Comparison of ENCODE assay signal across 25 cellular contexts in the genomic region with DNA sequence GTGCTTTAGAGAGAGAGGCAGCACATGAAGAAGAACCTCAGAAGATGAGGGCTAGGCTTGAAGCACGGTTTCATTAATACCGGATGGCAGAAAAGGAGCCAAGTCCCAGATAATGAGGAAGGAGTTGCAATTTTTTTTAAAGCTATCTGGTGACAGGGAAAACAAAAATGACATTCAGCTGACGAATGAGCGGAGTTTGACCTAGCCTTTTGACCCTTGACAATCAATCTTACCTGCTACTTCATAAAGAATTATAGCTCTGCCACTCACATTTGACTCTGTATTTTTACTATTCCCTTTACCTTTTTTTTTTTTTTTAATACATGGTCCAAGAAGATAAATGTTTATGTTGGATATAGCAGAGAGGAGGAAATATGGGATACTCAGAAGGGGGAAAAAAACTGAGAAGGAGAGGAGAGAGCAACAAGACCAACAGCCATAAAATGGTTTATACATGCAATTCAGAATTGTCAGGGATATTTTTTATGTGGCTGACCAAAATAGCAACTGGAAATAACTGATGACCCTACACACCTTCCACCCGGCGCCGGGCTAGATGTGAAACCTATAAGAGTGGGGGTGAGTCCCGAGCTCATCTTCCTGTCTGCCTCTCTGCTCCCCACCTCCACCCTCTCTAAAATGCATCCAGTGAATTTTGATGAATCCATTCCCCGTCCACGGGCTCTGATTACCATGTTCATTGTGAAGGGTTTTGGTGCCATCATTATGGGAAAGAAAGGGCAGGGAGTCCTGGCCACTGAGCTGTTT.
DNase-seq lines count a peak whose midpoint lies in the region; FAIRE-seq and TF ChIP-seq lines count a peak whose summit lies in the region.
"Had no signal": no experiment of that assay in that cellular context is flagged by ENCODE, and none has a peak within 500 bp of the region (broad histone marks: within the 10 kb centered on the region; RNA-seq: fewer than 3 reads in every experiment).

No MANE protein-coding gene starts in this region.

- no peak for TF ChIP-seq CTCF in MCF 10A (IDR thresholded peaks at IDR 0.05; ENCODE audit: unreplicated experiment)

- H3K36me3 ChIP-seq in mesendoderm (ENCODE audit: control insufficient read depth, insufficient read depth, low read length), result no peaks in the 10 kb centered on the region
- no peaks in the 10 kb centered on the region for H3K36me3 ChIP-seq in small intestine (ENCODE audit: control insufficient read depth in 2 of 2, insufficient read depth in 2 of 2, low read length in 2 of 2)

- H3K4me3 ChIP-seq in mesendoderm (ENCODE audit: low read length) (no peak overlapping the region), small intestine (ENCODE audit: low read depth in 1 of 2, low read length in 2 of 2) (no peak overlapping the region)
- H3K4me3 ChIP-seq: A549 had no signal

- peaks cover 71% of the 10 kb centered on the region for H3K27me3 Mint-ChIP-seq in MCF 10A (ENCODE audit: insufficient read depth, unreplicated experiment)

- H3K4me3 Mint-ChIP-seq in MCF 10A (ENCODE audit: unreplicated experiment), result no peak overlapping the region
- H3K4me3 Mint-ChIP-seq: CD4-positive, alpha-beta memory T cell had no signal

- H2BK5ac ChIP-seq in mesendoderm (ENCODE audit: low read length), result no peak overlapping the region

- H2BK15ac ChIP-seq in mesendoderm (replicated peaks; ENCODE audit: low read depth), result no peak overlapping the region

- peak overlapping the region; percentile 64 for H3K18ac ChIP-seq in mesendoderm (ENCODE audit: low read length)

- H3K4me1 ChIP-seq in mesendoderm (ENCODE audit: control insufficient read depth, low read depth, low read length) (peaks cover 4% of the 10 kb centered on the region), small intestine (ENCODE audit: control insufficient read depth in 2 of 2, insufficient read depth in 1 of 2, low read depth in 1 of 2, low read length in 1 of 2) (peaks cover 5 to 11% of the 10 kb centered on the region in 2 donors)
- H3K4me1 ChIP-seq: A549 had no signal

- H3K27ac ChIP-seq in mesendoderm (ENCODE audit: low read depth, low read length) (no peak overlapping the region), small intestine (ENCODE audit: low read depth in 1 of 2, low read length in 1 of 2) (peak overlapping the region in 1 of 2 donors; percentile 49)
- H3K27ac ChIP-seq: A549, HL-60 had no signal

- H3K27ac Mint-ChIP-seq in MCF 10A (ENCODE audit: low read depth, unreplicated experiment), result no peak overlapping the region
- H3K27ac Mint-ChIP-seq: CD4-positive, alpha-beta memory T cell had no signal

- H3K79me1 ChIP-seq in mesendoderm (ENCODE audit: low read length), result no peaks in the 10 kb centered on the region

- no peak overlapping the region for H4K8ac ChIP-seq in mesendoderm (ENCODE audit: low read depth, low read length)

- H3K23ac ChIP-seq in mesendoderm (ENCODE audit: low read length), result no peak overlapping the region

- H3K36me3 Mint-ChIP-seq in MCF 10A (ENCODE audit: insufficient read depth, unreplicated experiment), result no peaks in the 10 kb centered on the region
- H3K36me3 Mint-ChIP-seq: CD4-positive, alpha-beta memory T cell had no signal

- no peak overlapping the region for H2BK120ac ChIP-seq in mesendoderm (ENCODE audit: low read depth, low read length)

- peaks cover 7% of the 10 kb centered on the region for H3K9me3 Mint-ChIP-seq in MCF 10A (ENCODE audit: unreplicated experiment)

- CTCF ChIA-PET in MCF 10A (lab: Yijun Ruan, JAX), result interaction anchor here (0.7 kb wide), 1 partner anchor 499 kb away, joined by 3 read pairs; no protein-coding TSS in a partner anchor

- H3K4ac ChIP-seq in mesendoderm (ENCODE audit: low read depth, low read length), result peak overlapping the region; percentile 7

- DNase-seq in HuH-7 (ENCODE audit: low spot score) (peak; percentile 20), mesendoderm (no peak), small intestine (peak; percentile 91), RKO (ENCODE audit: low spot score) (no peak), A172 (ENCODE audit: low spot score) (no peak), MCF 10A (ENCODE audit: unreplicated experiment) (no peak)
- DNase-seq: C1 segment of cervical spinal cord; CD4-positive, alpha-beta memory T cell; COR-L47; DMS53; GOT3; HCEC 1CT; Karpas-422; MV-4-11; NCI-H1105; NCI-H146; NCI-H1930; NCI-H524 treated with DMSO at 0.1 percent for 48 hours; NCI-H774; SK-N-SH; SW 1271 had no signal

- H3K27me3 ChIP-seq in mesendoderm (ENCODE audit: insufficient read depth, low read length, poor library complexity) (no peaks in the 10 kb centered on the region), small intestine (ENCODE audit: control insufficient read depth in 2 of 2, insufficient read depth in 2 of 2, low read length in 2 of 2) (peaks cover 0 to 7% of the 10 kb centered on the region in 2 donors)

- H3K79me2 ChIP-seq in mesendoderm (ENCODE audit: control insufficient read depth, insufficient read depth, low read length), result no peaks in the 10 kb centered on the region

- FAIRE-seq in G401.6 (lab: Jason Lieb, UNC) (peak; percentile 95), small intestine (lab: Jason Lieb, UNC) (no peak)
- FAIRE-seq: A549, RCC 7860 had no signal

- no peak overlapping the region for H3K56ac ChIP-seq in mesendoderm (ENCODE audit: low read length)

- no peaks in the 10 kb centered on the region for H3K9me3 ChIP-seq in small intestine (ENCODE audit: control insufficient read depth, low read depth)
- H3K9me3 ChIP-seq: SK-N-SH had no signal

- no peaks in the 10 kb centered on the region for H3K4me1 Mint-ChIP-seq in MCF 10A (ENCODE audit: insufficient read depth, unreplicated experiment)
- H3K4me1 Mint-ChIP-seq: CD4-positive, alpha-beta memory T cell had no signal

- BruUV-seq in MCF 10A (replicated peaks; lab: Mats Ljungman, UMichigan), result no TSS peak

- intact Hi-C loops in MCF 10A (cut with micrococcal nuclease), result no loop called here

- no peak overlapping the region for H2AK5ac ChIP-seq in mesendoderm (ENCODE audit: low read length)

- H3K4me2 ChIP-seq in mesendoderm (ENCODE audit: low read length), result no peak overlapping the region
- H3K4me2 ChIP-seq: A549, SK-N-SH had no signal

- no peak overlapping the region for H3K9ac ChIP-seq in mesendoderm (ENCODE audit: low read length)
- H3K9ac ChIP-seq: SK-N-SH had no signal

- WGBS in mesendoderm (ENCODE audit: extremely low coverage, insufficient coverage, low lambda C conversion rate), result no CpG with 5 or more reads among the region's 10 CpGs
- WGBS in small intestine, 3 donors, result 14 to 48% (median 31%) methylated on average over 10 of the region's 10 CpGs

- H4K5ac ChIP-seq in mesendoderm (ENCODE audit: low read length), result no peak overlapping the region

- POLR2A ChIA-PET in MCF 10A (lab: Yijun Ruan, JAX), result no interaction called here

Comparison
In these comparisons a context has a peak if more than half of its experiments do, and no peak if none do; other contexts are left out.
1. DNase-seq: peak in HuH-7 (single experiment) and small intestine (single experiment); none in mesendoderm (single experiment), RKO (single experiment), A172 (single experiment) and MCF 10A (single experiment).